ENCODE assay signal across 9 cellular contexts in the genomic region with DNA sequence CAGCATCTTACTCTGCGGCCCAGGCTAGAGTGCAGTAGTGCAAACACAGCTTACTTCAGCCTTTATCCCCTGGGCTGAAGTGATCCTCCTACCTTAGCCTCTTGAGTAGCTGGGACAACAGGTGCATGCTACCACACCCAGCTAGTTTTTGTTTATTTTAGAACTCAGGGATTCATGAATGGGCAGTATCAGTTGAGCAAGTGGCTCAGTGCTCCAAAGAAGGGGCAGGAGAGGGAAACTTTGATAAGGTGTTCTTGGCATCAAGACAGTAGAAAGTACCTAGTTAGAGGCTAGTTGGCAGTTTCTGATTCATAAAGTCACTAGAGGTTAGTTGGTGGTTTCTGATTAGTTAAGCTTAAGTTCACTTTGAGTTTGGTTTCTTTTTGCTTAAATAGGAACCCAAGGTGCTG. TPM values are rescaled to one million over a fixed set of nuclear protein-coding genes. Genes with fewer than 3 reads are reported as not detected.
DNase-seq lines count a peak whose midpoint lies in the region; ATAC-seq, FAIRE-seq and TF ChIP-seq lines count a peak whose summit lies in the region.
"Had no signal": no experiment of that assay in that cellular context is flagged by ENCODE, and none has a peak within 500 bp of the region (broad histone marks: within the 10 kb centered on the region; RNA-seq: fewer than 3 reads in every experiment).

No MANE protein-coding gene starts in this region.

- no peak for TF ChIP-seq CTCF in left lung (IDR thresholded peaks at IDR 0.05)

- intact Hi-C loops in left lung (cut with DNase I) = no loop called here

- peak in 1 of 2 donors; percentile 36 for DNase-seq in left lung
- no peak for DNase-seq in GM12891 (ENCODE audit: insufficient read length, low spot score)
- DNase-seq in activated gamma-delta T cell (lab: John Stamatoyannopoulos, UW) = no peak
- DNase-seq in T1000 (lab: John Stamatoyannopoulos, UW) = no peak
- DNase-seq: effector memory CD4-positive, alpha-beta T cell had no signal

- peak overlapping the region in 1 of 2 donors; percentile 14 for H3K27ac ChIP-seq in left lung

- H3K4me3 ChIP-seq in left lung = no peak overlapping the region

- H3K27me3 ChIP-seq in left lung = no peaks in the 10 kb centered on the region

- TF ChIP-seq POLR2A in GM12891 (IDR thresholded peaks at IDR 0.05; ENCODE audit: low read depth, low read length) = no peak

- no peaks in the 10 kb centered on the region for H3K36me3 ChIP-seq in left lung

- ATAC-seq in GM18511 (IDR thresholded peaks at IDR 0.05; ENCODE audit: unreplicated experiment) = peak; percentile 78
- peak; percentile 88 for ATAC-seq in GM21529 (IDR thresholded peaks at IDR 0.05; ENCODE audit: unreplicated experiment)
- peak; percentile 80 for ATAC-seq in HG03520 (IDR thresholded peaks at IDR 0.05; ENCODE audit: unreplicated experiment)
- peak; percentile 92 for ATAC-seq in left lung
- no peak for ATAC-seq in GM18498 (IDR thresholded peaks at IDR 0.05; ENCODE audit: unreplicated experiment)

- FAIRE-seq in GM12891 (lab: Jason Lieb, UNC) = no peak

- H3K9me3 ChIP-seq in left lung = no peaks in the 10 kb centered on the region

- peaks cover 0 to 39% of the 10 kb centered on the region in 2 donors for H3K4me1 ChIP-seq in left lung

TF ChIP-seq in GM12891, 5 proteins besides CTCF, POLR2A, EP300 and RAD21:
- TF ChIP-seq TAF1 (IDR thresholded peaks at IDR 0.05; ENCODE audit: low read depth, low read length) (no peak), POLR2AphosphoS5 (IDR thresholded peaks at IDR 0.05; ENCODE audit: low read depth, low read length) (no peak), PAX5 (IDR thresholded peaks at IDR 0.05; ENCODE audit: insufficient read depth, low read length, severe bottlenecking) (no peak), SPI1 (IDR thresholded peaks at IDR 0.05; ENCODE audit: low read depth, low read length) (no peak), POU2F2 (IDR thresholded peaks at IDR 0.05; ENCODE audit: low read depth, low read length) (no peak)

RNA-seq across cellular contexts. Expression of a gene that starts 18.4 kb away (rescaled TPM):
- 10 to 100 TPM; 22.4 to 23.8 TPM for total RNA-seq in left lung
- polyA plus RNA-seq in GM12891 (2012; ENCODE audit: low read depth, missing spikeins) = 5.2 TPM
